In the genomic region with DNA sequence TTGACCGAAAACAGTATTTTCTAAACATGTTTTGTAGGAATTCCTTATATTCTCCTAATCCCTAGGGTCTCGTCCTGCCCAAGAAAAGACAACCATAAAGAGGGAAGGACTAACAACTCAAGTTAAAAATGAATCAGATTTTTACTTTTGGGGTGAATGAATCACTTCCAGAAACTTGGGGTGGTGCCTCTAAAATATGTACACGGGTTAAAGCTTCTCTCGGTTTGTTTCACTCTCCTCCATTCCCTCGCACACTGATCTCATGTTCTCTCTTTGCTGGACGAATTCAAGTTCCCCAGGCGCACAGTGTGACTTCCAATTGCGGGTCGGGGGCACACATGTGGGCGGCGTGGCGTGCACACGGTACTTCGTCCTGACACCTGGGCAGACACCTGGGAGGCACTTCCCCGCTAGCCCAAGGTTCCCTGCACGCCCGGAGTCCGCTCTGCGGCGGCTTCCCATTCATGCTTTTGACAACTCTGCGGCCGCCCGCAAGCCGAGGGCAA, we compare ENCODE assay signal across 1 cellular context.
TF ChIP-seq lines count a peak whose summit lies in the region.

No MANE protein-coding gene starts in this region.

TF ChIP-seq in HepG2, 621 proteins besides CTCF, POLR2A, EP300 and RAD21 (continued from another document and continues in another):
- TF ChIP-seq NCOR1 (IDR thresholded peaks at IDR 0.05; ENCODE audit: borderline replicate concordance, low read length) (no peak), HOXA3 (CRISPR knock-in tag; IDR thresholded peaks at IDR 0.05) (no peak), ZNF33A (CRISPR knock-in tag; IDR thresholded peaks at IDR 0.05; ENCODE audit: borderline replicate concordance) (no peak), EHMT2 (IDR thresholded peaks at IDR 0.05; ENCODE audit: borderline replicate concordance, low read depth, low read length) (no peak), CCDC6 (CRISPR knock-in tag; IDR thresholded peaks at IDR 0.05) (no peak), ZNF710 (CRISPR knock-in tag; IDR thresholded peaks at IDR 0.05; ENCODE audit: borderline replicate concordance) (no peak), RCOR2 (CRISPR knock-in tag; IDR thresholded peaks at IDR 0.05) (no peak), ZNF616 (CRISPR knock-in tag; IDR thresholded peaks at IDR 0.05; ENCODE audit: low read depth) (no peak), ZNF281 (CRISPR knock-in tag; IDR thresholded peaks at IDR 0.05; ENCODE audit: borderline replicate concordance) (no peak), SIX1 (CRISPR knock-in tag; IDR thresholded peaks at IDR 0.05; ENCODE audit: borderline replicate concordance) (no peak), KDM5A (IDR thresholded peaks at IDR 0.05; ENCODE audit: borderline replicate concordance, low read length) (0 out of 2 replicates have a peak, but pooled peaks have one; percentile 29), SNAPC5 (CRISPR knock-in tag; IDR thresholded peaks at IDR 0.05; ENCODE audit: borderline replicate concordance) (no peak), ZBTB40 (IDR thresholded peaks at IDR 0.05) (no peak), ZBTB40 (CRISPR knock-in tag; IDR thresholded peaks at IDR 0.05) (no peak), ZNF292 (CRISPR knock-in tag; IDR thresholded peaks at IDR 0.05; ENCODE audit: borderline replicate concordance, low read depth) (no peak), GATAD2A (CRISPR knock-in tag; IDR thresholded peaks at IDR 0.05) (no peak; the same call in 1 of the 2 replicates), MTF1 (CRISPR knock-in tag; IDR thresholded peaks at IDR 0.05) (0 out of 2 replicates have a peak, but pooled peaks have one; percentile 43), ZNF367 (CRISPR knock-in tag; IDR thresholded peaks at IDR 0.05; ENCODE audit: borderline replicate concordance) (no peak), HNRNPL (IDR thresholded peaks at IDR 0.05; ENCODE audit: low read depth, low read length) (no peak), PAWR (CRISPR knock-in tag; IDR thresholded peaks at IDR 0.05; ENCODE audit: borderline replicate concordance) (no peak), PITX1 (CRISPR knock-in tag; IDR thresholded peaks at IDR 0.05) (no peak), CAMTA2 (CRISPR knock-in tag; IDR thresholded peaks at IDR 0.05; ENCODE audit: borderline replicate concordance) (no peak), GTF3A (CRISPR knock-in tag; conservative IDR thresholded peaks at IDR 0.05) (no peak), ZNF567 (CRISPR knock-in tag; IDR thresholded peaks at IDR 0.05; ENCODE audit: borderline replicate concordance) (no peak), HOXA9 (CRISPR knock-in tag; IDR thresholded peaks at IDR 0.05; ENCODE audit: borderline replicate concordance) (no peak), ATF7-NPFF (CRISPR knock-in tag; IDR thresholded peaks at IDR 0.05; ENCODE audit: low read depth) (no peak), ZSCAN12 (CRISPR knock-in tag; IDR thresholded peaks at IDR 0.05) (no peak), ZNF383 (CRISPR knock-in tag; IDR thresholded peaks at IDR 0.05; ENCODE audit: borderline replicate concordance) (no peak), STAT5B (CRISPR knock-in tag; IDR thresholded peaks at IDR 0.05) (no peak), MZF1 (CRISPR knock-in tag; IDR thresholded peaks at IDR 0.05; ENCODE audit: borderline replicate concordance) (no peak), ZBTB1 (CRISPR knock-in tag; IDR thresholded peaks at IDR 0.05; ENCODE audit: borderline replicate concordance) (no peak), ZNF691 (CRISPR knock-in tag; IDR thresholded peaks at IDR 0.05; ENCODE audit: borderline replicate concordance, low read depth) (no peak), JARID2 (CRISPR knock-in tag; IDR thresholded peaks at IDR 0.05; ENCODE audit: insufficient replicate concordance) (no peak), ZNF572 (CRISPR knock-in tag; IDR thresholded peaks at IDR 0.05) (no peak), FIP1L1 (IDR thresholded peaks at IDR 0.05; ENCODE audit: borderline replicate concordance, insufficient read depth, low read depth, low read length) (no peak), ARNT2 (CRISPR knock-in tag; IDR thresholded peaks at IDR 0.05; ENCODE audit: low read depth) (no peak)
- TF ChIP-seq, protein P1, sequence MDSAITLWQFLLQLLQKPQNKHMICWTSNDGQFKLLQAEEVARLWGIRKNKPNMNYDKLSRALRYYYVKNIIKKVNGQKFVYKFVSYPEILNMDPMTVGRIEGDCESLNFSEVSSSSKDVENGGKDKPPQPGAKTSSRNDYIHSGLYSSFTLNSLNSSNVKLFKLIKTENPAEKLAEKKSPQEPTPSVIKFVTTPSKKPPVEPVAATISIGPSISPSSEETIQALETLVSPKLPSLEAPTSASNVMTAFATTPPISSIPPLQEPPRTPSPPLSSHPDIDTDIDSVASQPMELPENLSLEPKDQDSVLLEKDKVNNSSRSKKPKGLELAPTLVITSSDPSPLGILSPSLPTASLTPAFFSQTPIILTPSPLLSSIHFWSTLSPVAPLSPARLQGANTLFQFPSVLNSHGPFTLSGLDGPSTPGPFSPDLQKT (CRISPR knock-in tag; IDR thresholded peaks at IDR 0.05; ENCODE audit: borderline replicate concordance) = no peak
- TF ChIP-seq, protein P2, sequence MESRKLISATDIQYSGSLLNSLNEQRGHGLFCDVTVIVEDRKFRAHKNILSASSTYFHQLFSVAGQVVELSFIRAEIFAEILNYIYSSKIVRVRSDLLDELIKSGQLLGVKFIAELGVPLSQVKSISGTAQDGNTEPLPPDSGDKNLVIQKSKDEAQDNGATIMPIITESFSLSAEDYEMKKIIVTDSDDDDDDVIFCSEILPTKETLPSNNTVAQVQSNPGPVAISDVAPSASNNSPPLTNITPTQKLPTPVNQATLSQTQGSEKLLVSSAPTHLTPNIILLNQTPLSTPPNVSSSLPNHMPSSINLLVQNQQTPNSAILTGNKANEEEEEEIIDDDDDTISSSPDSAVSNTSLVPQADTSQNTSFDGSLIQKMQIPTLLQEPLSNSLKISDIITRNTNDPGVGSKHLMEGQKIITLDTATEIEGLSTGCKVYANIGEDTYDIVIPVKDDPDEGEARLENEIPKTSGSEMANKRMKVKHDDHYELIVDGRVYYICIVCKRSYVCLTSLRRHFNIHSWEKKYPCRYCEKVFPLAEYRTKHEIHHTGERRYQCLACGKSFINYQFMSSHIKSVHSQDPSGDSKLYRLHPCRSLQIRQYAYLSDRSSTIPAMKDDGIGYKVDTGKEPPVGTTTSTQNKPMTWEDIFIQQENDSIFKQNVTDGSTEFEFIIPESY (CRISPR knock-in tag; IDR thresholded peaks at IDR 0.05) = no peak
- TF ChIP-seq, protein P3, sequence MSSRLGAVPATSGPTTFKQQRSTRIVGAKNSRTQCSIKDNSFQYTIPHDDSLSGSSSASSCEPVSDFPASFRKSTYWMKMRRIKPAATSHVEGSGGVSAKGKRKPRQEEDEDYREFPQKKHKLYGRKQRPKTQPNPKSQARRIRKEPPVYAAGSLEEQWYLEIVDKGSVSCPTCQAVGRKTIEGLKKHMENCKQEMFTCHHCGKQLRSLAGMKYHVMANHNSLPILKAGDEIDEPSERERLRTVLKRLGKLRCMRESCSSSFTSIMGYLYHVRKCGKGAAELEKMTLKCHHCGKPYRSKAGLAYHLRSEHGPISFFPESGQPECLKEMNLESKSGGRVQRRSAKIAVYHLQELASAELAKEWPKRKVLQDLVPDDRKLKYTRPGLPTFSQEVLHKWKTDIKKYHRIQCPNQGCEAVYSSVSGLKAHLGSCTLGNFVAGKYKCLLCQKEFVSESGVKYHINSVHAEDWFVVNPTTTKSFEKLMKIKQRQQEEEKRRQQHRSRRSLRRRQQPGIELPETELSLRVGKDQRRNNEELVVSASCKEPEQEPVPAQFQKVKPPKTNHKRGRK (CRISPR knock-in tag; IDR thresholded peaks at IDR 0.05) = no peak
